In the genomic region with DNA sequence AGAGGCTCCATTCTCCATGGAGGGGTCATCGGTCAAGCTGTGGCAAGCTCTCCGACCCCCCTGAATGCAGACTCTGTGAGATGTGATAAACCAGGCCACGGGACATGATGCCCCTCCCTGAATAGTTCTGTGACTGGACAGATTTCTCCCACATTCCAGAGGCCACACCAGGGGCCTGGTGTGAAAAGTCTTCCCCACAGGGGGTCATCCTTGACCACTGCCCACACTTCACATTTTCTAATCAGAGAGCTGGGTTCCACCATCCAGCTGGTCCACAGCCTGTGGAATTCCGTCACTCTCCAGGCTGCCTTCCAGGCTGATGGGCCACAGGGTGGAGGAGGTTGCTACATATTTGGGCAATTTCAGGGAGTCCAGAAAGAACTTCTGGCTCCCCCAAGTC, we compare ENCODE assay signal across 16 cellular contexts.
"Had no signal": no experiment of that assay in that cellular context is flagged by ENCODE, and none has a peak within 500 bp of the region (broad histone marks: within the 10 kb centered on the region; RNA-seq: fewer than 3 reads in every experiment).

No MANE protein-coding gene starts in this region.

- H3K27me3 Mint-ChIP-seq: central memory CD8-positive, alpha-beta T cell had no signal

- H3K79me2 ChIP-seq: hepatocyte had no signal

- ATAC-seq: activated naive CD4-positive, alpha-beta T cell treated with anti-CD3 and anti-CD28 coated beads, Interleukin-2, amount 50 U/mL, for 72 hours; activated T-helper 17 cell treated with anti-CD3 and anti-CD28 coated beads, Interleukin-2, amount 50 U/mL, for 72 hours; stimulated activated naive CD8-positive, alpha-beta T cell treated with anti-CD3 and anti-CD28 coated beads, Interleukin-15, amount 100 ng/mL, for 72 hours had no signal

- H3K4me1 ChIP-seq: ascending aorta, uterus had no signal

- H3K27ac ChIP-seq: ascending aorta, coronary artery, hepatocyte, left lung, tibial nerve, uterus had no signal

- H3K36me3 Mint-ChIP-seq: activated naive CD4-positive, alpha-beta T cell treated with anti-CD3 and anti-CD28 coated beads, Interleukin-2, amount 50 U/mL, for 72 hours; immature natural killer cell; naive B cell had no signal

- H3K27me3 ChIP-seq: ascending aorta, left lung, tibial nerve, uterus had no signal

- H3K4me1 Mint-ChIP-seq: activated T-helper 17 cell treated with anti-CD3 and anti-CD28 coated beads, Interleukin-2, amount 50 U/mL, for 72 hours; central memory CD8-positive, alpha-beta T cell; stimulated activated naive CD8-positive, alpha-beta T cell treated with anti-CD3 and anti-CD28 coated beads, Interleukin-15, amount 100 ng/mL, for 72 hours had no signal

- DNase-seq: activated T-cell treated with anti-CD3 and anti-CD28 coated beads, Interleukin-2, amount 50 U/mL, for 24 hours; immature natural killer cell; naive B cell; retina; stimulated activated CD4-positive, alpha-beta T cell treated with anti-CD3 and anti-CD28 coated beads, Interleukin-1b, Interleukin-23, amount 100 ng/mL, for 48 hours; stimulated activated naive CD8-positive, alpha-beta T cell treated with anti-CD3 and anti-CD28 coated beads, Interleukin-15, amount 100 ng/mL, for 72 hours; T-helper 1 cell; uterus had no signal

- H3K9me3 ChIP-seq: ascending aorta, left lung, tibial nerve, uterus had no signal

- H3K27ac Mint-ChIP-seq: activated T-cell treated with anti-CD3 and anti-CD28 coated beads, Interleukin-2, amount 50 U/mL, for 24 hours; activated T-helper 17 cell treated with anti-CD3 and anti-CD28 coated beads, Interleukin-2, amount 50 U/mL, for 72 hours; stimulated activated naive CD8-positive, alpha-beta T cell treated with anti-CD3 and anti-CD28 coated beads, Interleukin-15, amount 100 ng/mL, for 72 hours had no signal

- H3K4me3 Mint-ChIP-seq: activated T-cell treated with anti-CD3 and anti-CD28 coated beads, Interleukin-2, amount 50 U/mL, for 24 hours; activated T-helper 17 cell treated with anti-CD3 and anti-CD28 coated beads, Interleukin-2, amount 50 U/mL, for 72 hours; central memory CD8-positive, alpha-beta T cell; immature natural killer cell; stimulated activated naive CD8-positive, alpha-beta T cell treated with anti-CD3 and anti-CD28 coated beads, Interleukin-15, amount 100 ng/mL, for 72 hours had no signal

- H2AFZ ChIP-seq: hepatocyte had no signal

- H3K36me3 ChIP-seq: ascending aorta, left lung, tibial nerve, uterus had no signal

- H3K4me3 ChIP-seq: ascending aorta, coronary artery, hepatocyte, left lung, tibial nerve, uterus had no signal

- H3K4me2 ChIP-seq: hepatocyte had no signal

- H3K9me3 Mint-ChIP-seq: activated naive CD4-positive, alpha-beta T cell treated with anti-CD3 and anti-CD28 coated beads, Interleukin-2, amount 50 U/mL, for 72 hours; activated T-helper 17 cell treated with anti-CD3 and anti-CD28 coated beads, Interleukin-2, amount 50 U/mL, for 72 hours; central memory CD8-positive, alpha-beta T cell; immature natural killer cell; naive B cell; stimulated activated naive CD8-positive, alpha-beta T cell treated with anti-CD3 and anti-CD28 coated beads, Interleukin-15, amount 100 ng/mL, for 72 hours had no signal
